ENCODE assay signal across 8 cellular contexts in the genomic region with DNA sequence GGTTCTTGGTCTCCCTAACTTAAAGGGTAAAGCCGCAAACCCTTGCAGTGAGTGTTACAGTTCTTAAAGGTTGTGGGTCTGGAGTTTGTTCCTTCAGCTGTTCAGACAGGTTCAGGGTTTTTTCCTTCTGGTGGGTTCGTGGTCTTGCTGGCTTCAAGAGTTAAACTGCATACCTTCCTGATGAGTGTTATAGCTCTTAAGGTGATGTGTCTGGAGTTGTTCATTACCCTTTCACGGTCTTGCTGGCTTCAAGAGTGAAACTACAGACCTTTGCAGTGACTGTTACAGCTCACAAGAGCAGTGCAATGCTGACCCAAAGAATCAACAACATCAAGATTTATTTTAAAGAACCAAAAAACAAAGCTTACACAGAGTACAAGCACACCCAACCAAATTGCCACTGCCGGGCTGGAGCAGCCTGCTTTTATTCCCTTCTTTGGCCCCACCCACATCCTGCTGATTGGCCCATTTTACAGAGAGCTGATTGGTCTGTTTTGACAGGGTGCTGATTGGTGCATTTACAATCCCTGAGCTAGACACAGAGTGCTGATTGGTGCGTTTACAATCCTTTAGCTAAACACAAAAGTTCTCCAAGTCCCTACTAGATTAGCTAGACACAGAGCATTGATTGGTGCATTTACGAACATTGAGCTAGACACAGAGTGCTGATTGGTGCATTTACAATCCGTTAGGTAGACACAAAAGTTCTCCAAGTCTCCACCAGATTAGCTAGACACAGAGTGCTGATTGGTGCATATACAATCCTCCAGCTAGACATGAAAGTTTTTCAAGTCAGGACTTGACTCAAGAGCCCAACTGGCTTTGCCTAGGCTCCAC.
DNase-seq lines count a peak whose midpoint lies in the region; ATAC-seq and TF ChIP-seq lines count a peak whose summit lies in the region.
"Not testable (repeated sequence)": the region's sequence is repeated elsewhere in the genome, so short reads cannot be mapped to it uniquely, and the experiment has no call there.

No MANE protein-coding gene starts in this region.

- H4K8ac ChIP-seq in mesenchymal stem cell (ENCODE audit: low read length), result not testable (repeated sequence)

- H4K91ac ChIP-seq in mesenchymal stem cell (ENCODE audit: low read length), result not testable (repeated sequence)

- H3K23ac ChIP-seq in mesenchymal stem cell (ENCODE audit: low read length in 2 of 2), result not testable (repeated sequence)

- TF ChIP-seq CTCF in CD4-positive, alpha-beta T cell (IDR thresholded peaks at IDR 0.05); PC-9 (conservative IDR thresholded peaks at IDR 0.05); astrocyte of the spinal cord (IDR thresholded peaks at IDR 0.05; ENCODE audit: low read depth, low read length): not testable (repeated sequence)
- TF ChIP-seq CTCF in GM23338 (conservative IDR thresholded peaks at IDR 0.05; ENCODE audit: low read depth in 2 of 2) (peak; percentile 24 to 63; a peak in 2 of 4 replicates), foreskin keratinocyte (conservative IDR thresholded peaks at IDR 0.05) (peak; percentile 44)

- not testable (repeated sequence) for H3K27me3 Mint-ChIP-seq in CD4-positive, alpha-beta T cell; GM23338 (ENCODE audit: insufficient read depth, low read depth, poor library complexity); activated CD8-positive, alpha-beta memory T cell treated with anti-CD3 and anti-CD28 coated beads, Interleukin-2, amount 10 ng/mL, durations not matched to agents 7 days and 5 days

- H3K4ac ChIP-seq in mesenchymal stem cell (ENCODE audit: low read depth in 1 of 2, low read length in 2 of 2), result not testable (repeated sequence)

- peak overlapping the region; percentile 17 for H3K27ac Mint-ChIP-seq in CD4-positive, alpha-beta T cell
- not testable (repeated sequence) for H3K27ac Mint-ChIP-seq in GM23338
- peak overlapping the region; percentile 10 for H3K27ac Mint-ChIP-seq in activated CD8-positive, alpha-beta memory T cell treated with anti-CD3 and anti-CD28 coated beads, Interleukin-2, amount 10 ng/mL, durations not matched to agents 7 days and 5 days

- peak overlapping the region; percentile 27 for H2AK5ac ChIP-seq in mesenchymal stem cell (ENCODE audit: low read length, severe bottlenecking)

- H2AFZ ChIP-seq in GM23338 (0 out of 2 replicates have a peak overlapping the region, but pooled peaks have one; percentile 2), PC-9 (peak overlapping the region; percentile 22; the same call in 1 of the 2 replicates)
- not testable (repeated sequence) for H2AFZ ChIP-seq in mesenchymal stem cell (ENCODE audit: low read depth, low read length)

- H2BK12ac ChIP-seq in mesenchymal stem cell (ENCODE audit: low read length in 2 of 2), result not testable (repeated sequence)

- H2BK5ac ChIP-seq in mesenchymal stem cell (ENCODE audit: low read depth, low read length, poor library complexity, severe bottlenecking), result not testable (repeated sequence)

- H3K36me3 ChIP-seq in GM23338 (ENCODE audit: insufficient read depth); PC-9 (ENCODE audit: low read depth); mesenchymal stem cell (ENCODE audit: control insufficient read depth in 1 of 2, insufficient read depth in 2 of 2, low read depth in 1 of 2, low read length in 2 of 2): not testable (repeated sequence)

- ATAC-seq in CD4-positive, alpha-beta T cell (ENCODE audit: poor library complexity); GM23338; activated CD8-positive, alpha-beta memory T cell treated with anti-CD3 and anti-CD28 coated beads, Interleukin-2, amount 10 ng/mL, durations not matched to agents 7 days and 5 days: not testable (repeated sequence)
- ATAC-seq in foreskin keratinocyte, result peak; percentile 81
- ATAC-seq in stimulated activated naive CD8-positive, alpha-beta T cell treated with anti-CD3 and anti-CD28 coated beads, Interleukin-15, Interleukin-2, amounts not matched to agents 100 U/mL and 50 U/mL, for 24 hours, result peak; percentile 57

- intact Hi-C loops in CD4-positive, alpha-beta T cell (cut with DNase I, micrococcal nuclease), result loop anchor here in 1 of 2 experiments (10.0 kb wide), 1 partner anchor 242 kb away; no protein-coding TSS in a partner anchor
- intact Hi-C loops in PC-9 (cut with micrococcal nuclease; ENCODE audit: unreplicated experiment), result not testable (repeated sequence)

- POLR2A ChIA-PET in CD4-positive, alpha-beta T cell (lab: Charles Lee), result not testable (repeated sequence)
- POLR2A ChIA-PET in PC-9 (lab: Charles Lee; ENCODE audit: unreplicated experiment), result interaction anchor here (0.6 to 0.9 kb wide), 2 partner anchors 185 to 341 kb away, joined by 4 to 16 read pairs; no protein-coding TSS in a partner anchor

- not testable (repeated sequence) for H3K4me1 ChIP-seq in GM23338 (ENCODE audit: insufficient read depth); mesenchymal stem cell (ENCODE audit: control insufficient read depth, insufficient read depth, low read depth, low read length)
- peaks cover 46% of the 10 kb centered on the region for H3K4me1 ChIP-seq in PC-9 (replicated peaks; ENCODE audit: insufficient read depth)
- H3K4me1 ChIP-seq in foreskin keratinocyte, result peaks cover 12% of the 10 kb centered on the region

- H3K27me3 ChIP-seq in CD4-positive, alpha-beta T cell (ENCODE audit: control insufficient read depth, insufficient read depth, low read length); GM23338 (ENCODE audit: insufficient read depth); PC-9 (ENCODE audit: insufficient read depth, low read depth); foreskin keratinocyte; mesenchymal stem cell (ENCODE audit: control insufficient read depth in 1 of 2, insufficient read depth in 1 of 2, low read length in 2 of 2): not testable (repeated sequence)

- not testable (repeated sequence) for H3K4me2 ChIP-seq in GM23338; PC-9; mesenchymal stem cell (ENCODE audit: low read length, poor library complexity, severe bottlenecking)

- DNase-seq in CD4-positive, alpha-beta T cell, result peak in 1 of 10 experiments; percentile 7
- DNase-seq in GM23338 (ENCODE audit: low spot score); activated CD8-positive, alpha-beta memory T cell treated with anti-CD3 and anti-CD28 coated beads, Interleukin-2, amount 10 ng/mL, durations not matched to agents 7 days and 5 days; stimulated activated naive CD8-positive, alpha-beta T cell treated with anti-CD3 and anti-CD28 coated beads, Interleukin-15, Interleukin-2, amounts not matched to agents 100 U/mL and 50 U/mL, for 24 hours: not testable (repeated sequence)
- DNase-seq in PC-9 (peak in 1 of 2 experiments; percentile 48), astrocyte of the spinal cord (ENCODE audit: low read depth, low spot score) (peak; percentile 44), foreskin keratinocyte (peak; percentile 79 to 89), mesenchymal stem cell (peak; percentile 50)

- not testable (repeated sequence) for H3K36me3 Mint-ChIP-seq in CD4-positive, alpha-beta T cell (ENCODE audit: low read depth); GM23338 (ENCODE audit: low read depth)
- peaks cover 16% of the 10 kb centered on the region for H3K36me3 Mint-ChIP-seq in activated CD8-positive, alpha-beta memory T cell treated with anti-CD3 and anti-CD28 coated beads, Interleukin-2, amount 10 ng/mL, durations not matched to agents 7 days and 5 days

- not testable (repeated sequence) for H3K9me2 ChIP-seq in GM23338 (ENCODE audit: insufficient read depth); PC-9 (ENCODE audit: insufficient read depth)

- CTCF ChIA-PET in CD4-positive, alpha-beta T cell (lab: Charles Lee), result interaction anchor here (0.5 to 1.4 kb wide), 4 partner anchors 168 to 272 kb away, joined by 3 to 4 read pairs (median 4); no protein-coding TSS in a partner anchor
- CTCF ChIA-PET in PC-9 (lab: Charles Lee), result interaction anchor here (0.6 kb wide), 1 partner anchor 16 kb away, joined by 3 read pairs; no protein-coding TSS in a partner anchor
- CTCF ChIA-PET in activated CD8-positive, alpha-beta memory T cell treated with anti-CD3 and anti-CD28 coated beads, Interleukin-2, amount 10 ng/mL, durations not matched to agents 7 days and 5 days (lab: Charles Lee), result interaction anchor here (1.3 kb wide), 1 partner anchor 80 kb away, joined by 4 read pairs; no protein-coding TSS in a partner anchor

- H4K20me1 ChIP-seq in GM23338 (replicated peaks; ENCODE audit: insufficient read depth); PC-9 (ENCODE audit: insufficient read depth): not testable (repeated sequence)

- not testable (repeated sequence) for H3K9ac ChIP-seq in mesenchymal stem cell (ENCODE audit: low read length)

- BruUV-seq in PC-9 (replicated peaks; lab: Mats Ljungman, UMichigan), result TSS peak; percentile 38

- H3K79me2 ChIP-seq in GM23338 (replicated peaks; ENCODE audit: insufficient read depth); PC-9 (ENCODE audit: low read depth): not testable (repeated sequence)

- WGBS in mesenchymal stem cell, result 64% methylated on average over 7 of the region's 7 CpGs

- H3K9me3 Mint-ChIP-seq in CD4-positive, alpha-beta T cell; activated CD8-positive, alpha-beta memory T cell treated with anti-CD3 and anti-CD28 coated beads, Interleukin-2, amount 10 ng/mL, durations not matched to agents 7 days and 5 days (ENCODE audit: low read depth): not testable (repeated sequence)
- peaks cover 12% of the 10 kb centered on the region; the same call in 2 of the 3 replicates for H3K9me3 Mint-ChIP-seq in GM23338

- H3F3A ChIP-seq in GM23338 (replicated peaks; ENCODE audit: low read depth); PC-9 (ENCODE audit: insufficient read depth, low read depth): not testable (repeated sequence)

- H3K27ac ChIP-seq in CD4-positive, alpha-beta T cell (ENCODE audit: low read depth, low read length); GM23338 (ENCODE audit: low read depth): not testable (repeated sequence)
- H3K27ac ChIP-seq in PC-9 (peak overlapping the region; percentile 95), foreskin keratinocyte (peak overlapping the region; percentile 63), mesenchymal stem cell (ENCODE audit: low read length, poor library complexity, severe bottlenecking) (peak overlapping the region; percentile 73)

- H3K4me3 Mint-ChIP-seq in CD4-positive, alpha-beta T cell; GM23338; activated CD8-positive, alpha-beta memory T cell treated with anti-CD3 and anti-CD28 coated beads, Interleukin-2, amount 10 ng/mL, durations not matched to agents 7 days and 5 days: not testable (repeated sequence)

- not testable (repeated sequence) for H3K9me3 ChIP-seq in CD4-positive, alpha-beta T cell (ENCODE audit: control insufficient read depth, low read length); PC-9 (ENCODE audit: insufficient read depth, low read depth); mesenchymal stem cell (ENCODE audit: control insufficient read depth, low read length)

- not testable (repeated sequence) for H3K18ac ChIP-seq in mesenchymal stem cell (ENCODE audit: low read depth in 1 of 2, low read length in 2 of 2)

- not testable (repeated sequence) for H2BK15ac ChIP-seq in mesenchymal stem cell (ENCODE audit: low read depth, poor library complexity, severe bottlenecking)

- in situ Hi-C loops in astrocyte of the spinal cord (cut with HindIII; ENCODE audit: low sequenced_read_pairs), result not testable (repeated sequence)

- not testable (repeated sequence) for H3K4me3 ChIP-seq in GM23338; PC-9; astrocyte of the spinal cord (ENCODE audit: low read depth, low read length); mesenchymal stem cell (ENCODE audit: insufficient read depth in 1 of 2, low read depth in 1 of 2, low read length in 2 of 2)

- not testable (repeated sequence) for H3K14ac ChIP-seq in mesenchymal stem cell (ENCODE audit: low read length in 2 of 2)

- H3K79me1 ChIP-seq in mesenchymal stem cell (replicated peaks; ENCODE audit: low read length, poor library complexity, severe bottlenecking), result not testable (repeated sequence)

- peaks cover 26% of the 10 kb centered on the region for H3K4me1 Mint-ChIP-seq in CD4-positive, alpha-beta T cell (ENCODE audit: low read depth)
- H3K4me1 Mint-ChIP-seq in GM23338, result not testable (repeated sequence)
- H3K4me1 Mint-ChIP-seq in activated CD8-positive, alpha-beta memory T cell treated with anti-CD3 and anti-CD28 coated beads, Interleukin-2, amount 10 ng/mL, durations not matched to agents 7 days and 5 days, result peaks cover 46% of the 10 kb centered on the region

- not testable (repeated sequence) for H2BK120ac ChIP-seq in mesenchymal stem cell (ENCODE audit: low read depth, low read length)
